1 cellular context compared by ENCODE assay signal in the genomic region with DNA sequence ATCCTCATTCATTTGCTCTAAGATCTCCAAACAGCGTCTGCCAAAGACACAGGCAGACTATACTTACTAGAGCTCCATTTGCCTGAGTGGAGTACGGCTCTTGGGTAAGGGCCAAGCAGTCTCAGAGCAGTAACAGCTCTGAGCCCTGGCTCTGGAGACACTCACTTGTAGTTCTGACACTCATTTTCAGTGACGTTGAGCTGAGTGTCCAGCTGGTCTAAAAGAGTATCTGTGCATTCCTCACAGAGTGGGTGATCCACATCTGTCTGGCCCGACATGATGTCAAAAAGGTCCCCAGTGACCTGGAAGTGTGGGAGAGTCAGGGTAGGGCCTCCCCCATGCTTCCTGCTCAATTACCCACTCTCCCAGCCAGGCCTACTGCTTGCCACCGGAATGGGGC.
TF ChIP-seq lines count a peak whose summit lies in the region.

No MANE protein-coding gene starts in this region.

TF ChIP-seq in GM12878, 131 proteins besides CTCF, POLR2A, EP300 and RAD21:
- TF ChIP-seq, protein P1, sequence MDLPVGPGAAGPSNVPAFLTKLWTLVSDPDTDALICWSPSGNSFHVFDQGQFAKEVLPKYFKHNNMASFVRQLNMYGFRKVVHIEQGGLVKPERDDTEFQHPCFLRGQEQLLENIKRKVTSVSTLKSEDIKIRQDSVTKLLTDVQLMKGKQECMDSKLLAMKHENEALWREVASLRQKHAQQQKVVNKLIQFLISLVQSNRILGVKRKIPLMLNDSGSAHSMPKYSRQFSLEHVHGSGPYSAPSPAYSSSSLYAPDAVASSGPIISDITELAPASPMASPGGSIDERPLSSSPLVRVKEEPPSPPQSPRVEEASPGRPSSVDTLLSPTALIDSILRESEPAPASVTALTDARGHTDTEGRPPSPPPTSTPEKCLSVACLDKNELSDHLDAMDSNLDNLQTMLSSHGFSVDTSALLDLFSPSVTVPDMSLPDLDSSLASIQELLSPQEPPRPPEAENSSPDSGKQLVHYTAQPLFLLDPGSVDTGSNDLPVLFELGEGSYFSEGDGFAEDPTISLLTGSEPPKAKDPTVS (IDR thresholded peaks at IDR 0.05; ENCODE audit: low read depth, low read length) = no peak
- TF ChIP-seq TAF1 (IDR thresholded peaks at IDR 0.05; ENCODE audit: borderline replicate concordance, low read depth, low read length) (no peak), E2F8 (IDR thresholded peaks at IDR 0.05; ENCODE audit: low read depth, partially characterized antibody) (no peak), BACH1 (IDR thresholded peaks at IDR 0.05; ENCODE audit: borderline replicate concordance) (no peak), FOXM1 (IDR thresholded peaks at IDR 0.05; ENCODE audit: low read depth, low read length) (no peak), MEF2A (IDR thresholded peaks at IDR 0.05; ENCODE audit: insufficient read depth, low read depth, low read length) (no peak), SPI1 (IDR thresholded peaks at IDR 0.05; ENCODE audit: borderline replicate concordance, insufficient read depth, low read depth, low read length) (no peak), PRDM15 (CRISPR knock-in tag; IDR thresholded peaks at IDR 0.05) (no peak), POLR2AphosphoS2 (IDR thresholded peaks at IDR 0.05; ENCODE audit: low read depth, low read length) (no peak)
- TF ChIP-seq, protein P2, sequence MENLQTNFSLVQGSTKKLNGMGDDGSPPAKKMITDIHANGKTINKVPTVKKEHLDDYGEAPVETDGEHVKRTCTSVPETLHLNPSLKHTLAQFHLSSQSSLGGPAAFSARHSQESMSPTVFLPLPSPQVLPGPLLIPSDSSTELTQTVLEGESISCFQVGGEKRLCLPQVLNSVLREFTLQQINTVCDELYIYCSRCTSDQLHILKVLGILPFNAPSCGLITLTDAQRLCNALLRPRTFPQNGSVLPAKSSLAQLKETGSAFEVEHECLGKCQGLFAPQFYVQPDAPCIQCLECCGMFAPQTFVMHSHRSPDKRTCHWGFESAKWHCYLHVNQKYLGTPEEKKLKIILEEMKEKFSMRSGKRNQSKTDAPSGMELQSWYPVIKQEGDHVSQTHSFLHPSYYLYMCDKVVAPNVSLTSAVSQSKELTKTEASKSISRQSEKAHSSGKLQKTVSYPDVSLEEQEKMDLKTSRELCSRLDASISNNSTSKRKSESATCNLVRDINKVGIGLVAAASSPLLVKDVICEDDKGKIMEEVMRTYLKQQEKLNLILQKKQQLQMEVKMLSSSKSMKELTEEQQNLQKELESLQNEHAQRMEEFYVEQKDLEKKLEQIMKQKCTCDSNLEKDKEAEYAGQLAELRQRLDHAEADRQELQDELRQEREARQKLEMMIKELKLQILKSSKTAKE (IDR thresholded peaks at IDR 0.05; ENCODE audit: low read depth, poor library complexity, severe bottlenecking) = no peak
